Comparison of ENCODE assay signal across 8 cellular contexts in genomic region chr19:10877608-10878007, GRCh38. TPM values are rescaled to one million over a fixed set of nuclear protein-coding genes. Genes with fewer than 3 reads are reported as not detected.
A peak's percentile ranks its signal among the peaks of the same experiment; 100 is the strongest.
DNase-seq lines count a peak whose midpoint lies in the region; ATAC-seq and TF ChIP-seq lines count a peak whose summit lies in the region.
"Not testable (repeated sequence)": the region's sequence is repeated elsewhere in the genome, so short reads cannot be mapped to it uniquely, and the experiment has no call there.
"Had no signal": no experiment of that assay in that cellular context is flagged by ENCODE, and none has a peak within 500 bp of the region (broad histone marks: within the 10 kb centered on the region; RNA-seq: fewer than 3 reads in every experiment).

No MANE protein-coding gene starts in this region.

- not testable (repeated sequence) for TF ChIP-seq EP300 in esophagus muscularis mucosa (IDR thresholded peaks at IDR 0.05)

- peak overlapping the region; percentile 44 for H3K9ac ChIP-seq in OCI-LY3 (ENCODE audit: low read length)

- H3K27ac Mint-ChIP-seq in activated CD4-positive, alpha-beta T cell treated with anti-CD3 and anti-CD28 coated beads, Interleukin-2, amount 10 ng/mL, durations not matched to agents 7 days and 5 days: peak overlapping the region; percentile 89
- peak overlapping the region; percentile 78 for H3K27ac Mint-ChIP-seq in activated naive CD8-positive, alpha-beta T cell treated with anti-CD3 and anti-CD28 coated beads, Interleukin-2, amount 10 ng/mL, durations not matched to agents 7 days and 5 days
- H3K27ac Mint-ChIP-seq in natural killer cell treated with Interleukin-12 subunit alpha and Interleukin-12 subunit beta and Interleukin-15 and Interleukin-18, amount 100 ng/mL, for 72 hours: peak overlapping the region; percentile 59 to 89

- H3K27ac ChIP-seq in OCI-LY3 (ENCODE audit: low read length) (peak overlapping the region; percentile 86), esophagus muscularis mucosa (replicated peaks in 1 of 4) (peak overlapping the region in 3 of 4 donors; percentile 17 to 61 (median 40)), spleen (peak overlapping the region in 6 of 8 donors; percentile 14 to 79 (median 62))

- peaks cover 13% of the 10 kb centered on the region for H3K36me3 Mint-ChIP-seq in activated CD4-positive, alpha-beta T cell treated with anti-CD3 and anti-CD28 coated beads, Interleukin-2, amount 10 ng/mL, durations not matched to agents 7 days and 5 days (ENCODE audit: low read depth)
- H3K36me3 Mint-ChIP-seq in activated naive CD8-positive, alpha-beta T cell treated with anti-CD3 and anti-CD28 coated beads, Interleukin-2, amount 10 ng/mL, durations not matched to agents 7 days and 5 days; natural killer cell treated with Interleukin-12 subunit alpha and Interleukin-12 subunit beta and Interleukin-15 and Interleukin-18, amount 100 ng/mL, for 72 hours: not testable (repeated sequence)

- not testable (repeated sequence) for H3K27me3 ChIP-seq in OCI-LY3 (ENCODE audit: low read depth, low read length); esophagus muscularis mucosa; spleen (replicated peaks in 1 of 7)

- peak overlapping the region; percentile 84 for H3K4me2 ChIP-seq in OCI-LY3 (ENCODE audit: low read length)

- H4K20me1 ChIP-seq in OCI-LY3 (ENCODE audit: insufficient read depth, low read length): peaks cover 14% of the 10 kb centered on the region; the same call in 1 of the 2 replicates

- H3K79me2 ChIP-seq in OCI-LY3 (ENCODE audit: low read length): peaks cover 99% of the 10 kb centered on the region

- TF ChIP-seq CTCF in GM12865 (IDR thresholded peaks at IDR 0.05; ENCODE audit: insufficient read depth, low read depth, low read length, missing control alignments); OCI-LY3 (IDR thresholded peaks at IDR 0.05; ENCODE audit: low read depth, low read length); esophagus muscularis mucosa (IDR thresholded peaks at IDR 0.05); spleen (IDR thresholded peaks at IDR 0.05 in 8 of 11, conservative IDR thresholded peaks at IDR 0.05 in 3 of 11): not testable (repeated sequence)

- POLR2A ChIA-PET in activated CD4-positive, alpha-beta T cell treated with anti-CD3 and anti-CD28 coated beads, Interleukin-2, amount 10 ng/mL, durations not matched to agents 7 days and 5 days (lab: Charles Lee); activated naive CD8-positive, alpha-beta T cell treated with anti-CD3 and anti-CD28 coated beads, Interleukin-2, amount 10 ng/mL, durations not matched to agents 7 days and 5 days (lab: Charles Lee): not testable (repeated sequence)

- TF ChIP-seq POLR2A in esophagus muscularis mucosa (IDR thresholded peaks at IDR 0.05; ENCODE audit: low read depth); spleen (IDR thresholded peaks at IDR 0.05): not testable (repeated sequence)

- H3K4me1 ChIP-seq in OCI-LY3 (ENCODE audit: low read length): peaks cover 54% of the 10 kb centered on the region
- peaks cover 50 to 92% (median 75%) of the 10 kb centered on the region in 4 donors for H3K4me1 ChIP-seq in esophagus muscularis mucosa
- peaks cover 6 to 80% (median 46%) of the 10 kb centered on the region in 6 donors for H3K4me1 ChIP-seq in spleen

- intact Hi-C loops in esophagus muscularis mucosa (cut with DNase I); spleen (cut with DNase I; ENCODE audit: low total_unique reads): not testable (repeated sequence)

- not testable (repeated sequence) for H3K9me3 Mint-ChIP-seq in activated CD4-positive, alpha-beta T cell treated with anti-CD3 and anti-CD28 coated beads, Interleukin-2, amount 10 ng/mL, durations not matched to agents 7 days and 5 days; activated naive CD8-positive, alpha-beta T cell treated with anti-CD3 and anti-CD28 coated beads, Interleukin-2, amount 10 ng/mL, durations not matched to agents 7 days and 5 days; natural killer cell treated with Interleukin-12 subunit alpha and Interleukin-12 subunit beta and Interleukin-15 and Interleukin-18, amount 100 ng/mL, for 72 hours

- CTCF ChIA-PET in activated CD4-positive, alpha-beta T cell treated with anti-CD3 and anti-CD28 coated beads, Interleukin-2, amount 10 ng/mL, durations not matched to agents 7 days and 5 days (lab: Charles Lee): interaction anchor here (1.0 to 1.8 kb wide), 4 partner anchors 9 to 161 kb away, joined by 3 to 5 read pairs (median 4); no protein-coding TSS in a partner anchor

- H3K4me3 ChIP-seq in GM12865 (ENCODE audit: low read depth, low read length) (peak overlapping the region; percentile 64), OCI-LY3 (ENCODE audit: low read length) (peak overlapping the region; percentile 73; the same call in 1 of the 2 replicates)
- H3K4me3 ChIP-seq in esophagus muscularis mucosa, spleen: not testable (repeated sequence)

- ATAC-seq in activated naive CD8-positive, alpha-beta T cell treated with anti-CD3 and anti-CD28 coated beads, Interleukin-2, amount 10 ng/mL, durations not matched to agents 7 days and 5 days (ENCODE audit: low read depth); natural killer cell treated with Interleukin-12 subunit alpha and Interleukin-12 subunit beta and Interleukin-15 and Interleukin-18, amount 100 ng/mL, for 72 hours: not testable (repeated sequence)

- not testable (repeated sequence) for H3K4me3 Mint-ChIP-seq in activated CD4-positive, alpha-beta T cell treated with anti-CD3 and anti-CD28 coated beads, Interleukin-2, amount 10 ng/mL, durations not matched to agents 7 days and 5 days; activated naive CD8-positive, alpha-beta T cell treated with anti-CD3 and anti-CD28 coated beads, Interleukin-2, amount 10 ng/mL, durations not matched to agents 7 days and 5 days
- H3K4me3 Mint-ChIP-seq in natural killer cell treated with Interleukin-12 subunit alpha and Interleukin-12 subunit beta and Interleukin-15 and Interleukin-18, amount 100 ng/mL, for 72 hours: peak overlapping the region; percentile 71

- H3K36me3 ChIP-seq in OCI-LY3 (replicated peaks; ENCODE audit: low read depth, low read length); esophagus muscularis mucosa; spleen: not testable (repeated sequence)

- not testable (repeated sequence) for H2AFZ ChIP-seq in OCI-LY3 (ENCODE audit: low read depth, low read length)

- WGBS in esophagus muscularis mucosa: 95% methylated on average over 9 of the region's 9 CpGs
- WGBS in spleen, 5 donors: 95 to 99% (median 97%) methylated on average over 9 of the region's 9 CpGs

- H3K27me3 Mint-ChIP-seq in activated CD4-positive, alpha-beta T cell treated with anti-CD3 and anti-CD28 coated beads, Interleukin-2, amount 10 ng/mL, durations not matched to agents 7 days and 5 days; activated naive CD8-positive, alpha-beta T cell treated with anti-CD3 and anti-CD28 coated beads, Interleukin-2, amount 10 ng/mL, durations not matched to agents 7 days and 5 days; natural killer cell treated with Interleukin-12 subunit alpha and Interleukin-12 subunit beta and Interleukin-15 and Interleukin-18, amount 100 ng/mL, for 72 hours: not testable (repeated sequence)

- H3K4me1 Mint-ChIP-seq in activated CD4-positive, alpha-beta T cell treated with anti-CD3 and anti-CD28 coated beads, Interleukin-2, amount 10 ng/mL, durations not matched to agents 7 days and 5 days: peaks cover 38% of the 10 kb centered on the region
- H3K4me1 Mint-ChIP-seq in activated naive CD8-positive, alpha-beta T cell treated with anti-CD3 and anti-CD28 coated beads, Interleukin-2, amount 10 ng/mL, durations not matched to agents 7 days and 5 days: peaks cover 27% of the 10 kb centered on the region
- H3K4me1 Mint-ChIP-seq in natural killer cell treated with Interleukin-12 subunit alpha and Interleukin-12 subunit beta and Interleukin-15 and Interleukin-18, amount 100 ng/mL, for 72 hours (ENCODE audit: low read depth in 2 of 2): peaks cover 26 to 29% of the 10 kb centered on the region in 2 donors

- H3K9me3 ChIP-seq in OCI-LY3 (ENCODE audit: insufficient read depth, low read length); esophagus muscularis mucosa; spleen: not testable (repeated sequence)

- not testable (repeated sequence) for DNase-seq in GM12865 (ENCODE audit: low read depth); activated CD4-positive, alpha-beta T cell treated with anti-CD3 and anti-CD28 coated beads, Interleukin-2, amount 10 ng/mL, durations not matched to agents 7 days and 5 days; activated naive CD8-positive, alpha-beta T cell treated with anti-CD3 and anti-CD28 coated beads, Interleukin-2, amount 10 ng/mL, durations not matched to agents 7 days and 5 days; esophagus muscularis mucosa (ENCODE audit: extremely low spot score); natural killer cell treated with Interleukin-12 subunit alpha and Interleukin-12 subunit beta and Interleukin-15 and Interleukin-18, amount 100 ng/mL, for 72 hours (ENCODE audit: low spot score); spleen

RNA-seq across cellular contexts. Expression of gene CARM1, which starts 6.3 kb away (rescaled TPM):
- 10 to 100 TPM; 32.4 to 34.3 TPM for total RNA-seq in activated CD4-positive, alpha-beta T cell treated with anti-CD3 and anti-CD28 coated beads, Interleukin-2, amount 10 ng/mL, durations not matched to agents 7 days and 5 days
- total RNA-seq in activated naive CD8-positive, alpha-beta T cell treated with anti-CD3 and anti-CD28 coated beads, Interleukin-2, amount 10 ng/mL, durations not matched to agents 7 days and 5 days: 10 to 100 TPM; 28.3 to 31.5 TPM
- total RNA-seq in esophagus muscularis mucosa: 10 to 100 TPM; 24.9 to 43.5 (median 30.6) TPM
- 10 to 100 TPM; 48.4 to 60.0 TPM for total RNA-seq in natural killer cell treated with Interleukin-12 subunit alpha and Interleukin-12 subunit beta and Interleukin-15 and Interleukin-18, amount 100 ng/mL, for 72 hours
- 10 to 100 TPM; 18.2 to 32.0 (median 29.4) TPM for total RNA-seq in spleen
- polyA plus RNA-seq in spleen: 10 to 100 TPM; 13.6 to 25.7 (median 13.7) TPM

RNA-seq across cellular contexts. Expression of gene C19orf38, which starts 29.4 kb away (rescaled TPM):
- total RNA-seq in activated CD4-positive, alpha-beta T cell treated with anti-CD3 and anti-CD28 coated beads, Interleukin-2, amount 10 ng/mL, durations not matched to agents 7 days and 5 days: 1 to 10 TPM; 2.4 TPM
- 1 to 10 TPM; 1.9 to 2.2 TPM for total RNA-seq in activated naive CD8-positive, alpha-beta T cell treated with anti-CD3 and anti-CD28 coated beads, Interleukin-2, amount 10 ng/mL, durations not matched to agents 7 days and 5 days
- total RNA-seq in esophagus muscularis mucosa (1 to 10 TPM in 2 of 4 donors, under 1 TPM in 1, not detected in 1; 0.97 to 3.6 (median 1.1) TPM), spleen (10 to 100 TPM; 11.7 to 48.1 (median 20.3) TPM)
- total RNA-seq in natural killer cell treated with Interleukin-12 subunit alpha and Interleukin-12 subunit beta and Interleukin-15 and Interleukin-18, amount 100 ng/mL, for 72 hours: 10 to 100 TPM in 1 of 2 donors, 1 to 10 TPM in 1; 2.7 to 12.0 TPM
- polyA plus RNA-seq in spleen: 10 to 100 TPM; 10.2 to 15.9 (median 12.1) TPM
- total RNA-seq: SJSA1 had no signal

RNA-seq across cellular contexts. Expression of gene TMED1, which starts 41.6 kb away (rescaled TPM):
- 10 to 100 TPM in 1 of 2 experiments, 1 to 10 TPM in 1; 8.6 to 11.2 TPM for total RNA-seq in activated CD4-positive, alpha-beta T cell treated with anti-CD3 and anti-CD28 coated beads, Interleukin-2, amount 10 ng/mL, durations not matched to agents 7 days and 5 days
- total RNA-seq in activated naive CD8-positive, alpha-beta T cell treated with anti-CD3 and anti-CD28 coated beads, Interleukin-2, amount 10 ng/mL, durations not matched to agents 7 days and 5 days: 10 to 100 TPM in 1 of 2 experiments, 1 to 10 TPM in 1; 8.6 to 11.8 TPM
- total RNA-seq in esophagus muscularis mucosa (10 to 100 TPM; 18.7 to 29.5 (median 27.7) TPM), spleen (10 to 100 TPM; 15.2 to 30.5 (median 18.7) TPM)
- 10 to 100 TPM; 15.2 to 24.1 TPM for total RNA-seq in natural killer cell treated with Interleukin-12 subunit alpha and Interleukin-12 subunit beta and Interleukin-15 and Interleukin-18, amount 100 ng/mL, for 72 hours
- 10 to 100 TPM; 13.1 to 21.7 (median 19.8) TPM for polyA plus RNA-seq in spleen

RNA-seq across cellular contexts. Expression of gene YIPF2, which starts 50.8 kb away (rescaled TPM):
- 10 to 100 TPM; 19.9 to 23.3 TPM for total RNA-seq in activated CD4-positive, alpha-beta T cell treated with anti-CD3 and anti-CD28 coated beads, Interleukin-2, amount 10 ng/mL, durations not matched to agents 7 days and 5 days
- total RNA-seq in activated naive CD8-positive, alpha-beta T cell treated with anti-CD3 and anti-CD28 coated beads, Interleukin-2, amount 10 ng/mL, durations not matched to agents 7 days and 5 days: 10 to 100 TPM; 21.7 to 24.7 TPM
- total RNA-seq in esophagus muscularis mucosa (10 to 100 TPM; 23.3 to 50.1 (median 31.0) TPM), spleen (10 to 100 TPM; 24.1 to 42.3 (median 29.8) TPM)
- 10 to 100 TPM; 33.8 to 37.2 TPM for total RNA-seq in natural killer cell treated with Interleukin-12 subunit alpha and Interleukin-12 subunit beta and Interleukin-15 and Interleukin-18, amount 100 ng/mL, for 72 hours
- 10 to 100 TPM; 12.5 to 28.6 (median 16.8) TPM for polyA plus RNA-seq in spleen

RNA-seq across cellular contexts. Expression of gene TIMM29, which starts 51.0 kb away (rescaled TPM):
- total RNA-seq in activated CD4-positive, alpha-beta T cell treated with anti-CD3 and anti-CD28 coated beads, Interleukin-2, amount 10 ng/mL, durations not matched to agents 7 days and 5 days: 10 to 100 TPM; 17.5 to 22.3 TPM
- 10 to 100 TPM; 29.7 to 31.3 TPM for total RNA-seq in activated naive CD8-positive, alpha-beta T cell treated with anti-CD3 and anti-CD28 coated beads, Interleukin-2, amount 10 ng/mL, durations not matched to agents 7 days and 5 days
- total RNA-seq in esophagus muscularis mucosa: 10 to 100 TPM; 32.6 to 58.7 (median 45.9) TPM
- total RNA-seq in natural killer cell treated with Interleukin-12 subunit alpha and Interleukin-12 subunit beta and Interleukin-15 and Interleukin-18, amount 100 ng/mL, for 72 hours: 10 to 100 TPM; 24.9 to 30.2 TPM
- total RNA-seq in spleen: 10 to 100 TPM; 18.0 to 24.3 (median 21.3) TPM
- 10 to 100 TPM in 2 of 3 donors, 1 to 10 TPM in 1; 6.8 to 15.1 (median 12.9) TPM for polyA plus RNA-seq in spleen
